Comparison of ENCODE assay signal across 8 cellular contexts in the genomic region with DNA sequence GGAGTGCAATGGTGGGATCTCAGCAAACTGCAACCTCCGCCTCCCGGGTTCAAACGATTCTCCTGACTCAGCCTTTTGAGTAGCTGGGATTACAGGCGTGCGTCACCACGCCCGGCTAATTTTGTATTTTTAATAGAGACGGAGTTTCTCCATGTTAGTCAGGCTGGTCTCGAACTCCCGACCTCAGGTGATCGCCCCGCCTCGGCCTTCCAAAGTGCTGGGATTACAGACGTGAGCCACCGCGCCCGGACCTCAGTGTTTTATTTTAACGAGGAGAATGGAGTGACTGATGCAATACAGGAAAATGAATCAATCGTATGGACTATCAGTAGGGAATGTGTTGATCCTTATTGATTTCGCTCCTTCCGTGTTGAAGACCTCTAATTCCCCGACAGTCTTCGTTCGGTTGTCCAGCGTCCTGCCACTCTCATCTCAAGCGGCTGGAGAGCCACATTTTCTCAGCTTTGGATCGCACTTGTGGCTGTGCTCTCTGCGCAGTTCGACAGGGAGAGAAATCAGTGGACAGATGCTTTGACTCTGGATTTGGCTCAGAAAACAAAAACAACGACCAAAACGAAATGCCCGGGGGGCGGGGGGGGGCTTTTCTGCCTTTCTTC.
DNase-seq lines count a peak whose midpoint lies in the region; ATAC-seq, FAIRE-seq and TF ChIP-seq lines count a peak whose summit lies in the region.

No MANE protein-coding gene starts in this region.

- DNase-seq in BE2C (peak; percentile 44), HTR-8/SVneo (ENCODE audit: insufficient read length, low spot score) (no peak), adipocyte (ENCODE audit: low read depth) (peak; percentile 41), iPS DF 6.9 (ENCODE audit: low read depth, low spot score) (no peak), ureter (ENCODE audit: low spot score) (no peak), SKM-1 treated with dmso at 0.1 percent for 144 hours (lab: John Stamatoyannopoulos, UW; ENCODE audit: unreplicated experiment) (no peak)
- DNase-seq in effector memory CD4-positive, alpha-beta T cell = no peak

- ATAC-seq in GM19328 (IDR thresholded peaks at IDR 0.05; ENCODE audit: unreplicated experiment) = no peak

- H3K36me3 ChIP-seq in BE2C (no peaks in the 10 kb centered on the region), adipocyte (ENCODE audit: control insufficient read depth, insufficient read depth, low read length, severe bottlenecking) (no peaks in the 10 kb centered on the region), iPS DF 6.9 (ENCODE audit: control insufficient read depth, insufficient read depth, low read length) (no peaks in the 10 kb centered on the region)
- H3K36me3 ChIP-seq in effector memory CD4-positive, alpha-beta T cell (ENCODE audit: control insufficient read depth, insufficient read depth, low read length) = no peaks in the 10 kb centered on the region

- H3K9me3 ChIP-seq in BE2C = no peaks in the 10 kb centered on the region
- H3K9me3 ChIP-seq in adipocyte (ENCODE audit: control insufficient read depth, low read length) = no peaks in the 10 kb centered on the region
- H3K9me3 ChIP-seq in iPS DF 6.9 (ENCODE audit: control insufficient read depth, insufficient read depth, low read length) = no peaks in the 10 kb centered on the region
- no peaks in the 10 kb centered on the region for H3K9me3 ChIP-seq in effector memory CD4-positive, alpha-beta T cell (ENCODE audit: control insufficient read depth, low read length)

- FAIRE-seq in HTR-8/SVneo (lab: Jason Lieb, UNC) = peak; percentile 62

- no peaks in the 10 kb centered on the region; the same call in none of the 2 replicates for H3K27me3 ChIP-seq in BE2C
- no peaks in the 10 kb centered on the region for H3K27me3 ChIP-seq in adipocyte (replicated peaks; ENCODE audit: control insufficient read depth, insufficient read depth, low read length)
- H3K27me3 ChIP-seq in iPS DF 6.9 (ENCODE audit: control insufficient read depth, insufficient read depth, low read length) = no peaks in the 10 kb centered on the region; the same call in 1 of the 2 replicates
- H3K27me3 ChIP-seq in effector memory CD4-positive, alpha-beta T cell (replicated peaks; ENCODE audit: control insufficient read depth, insufficient read depth, low read length, poor library complexity, severe bottlenecking) = peaks cover 5% of the 10 kb centered on the region

- H3K4me1 ChIP-seq in BE2C (no peaks in the 10 kb centered on the region), adipocyte (ENCODE audit: control insufficient read depth, insufficient read depth, low read length) (no peaks in the 10 kb centered on the region), iPS DF 6.9 (ENCODE audit: control insufficient read depth, insufficient read depth, low read length) (no peaks in the 10 kb centered on the region)
- H3K4me1 ChIP-seq in effector memory CD4-positive, alpha-beta T cell (ENCODE audit: control insufficient read depth, insufficient read depth, low read length, poor library complexity, severe bottlenecking) = no peaks in the 10 kb centered on the region

- no peak overlapping the region for H3K27ac ChIP-seq in iPS DF 6.9 (ENCODE audit: low read length)
- no peak overlapping the region for H3K27ac ChIP-seq in effector memory CD4-positive, alpha-beta T cell (ENCODE audit: insufficient read depth, low read length, poor library complexity, severe bottlenecking)

- WGBS in iPS DF 6.9 (ENCODE audit: insufficient coverage, insufficient read length) = no CpG with 5 or more reads among the region's 33 CpGs

- peak overlapping the region; percentile 64 for H3K4me3 ChIP-seq in BE2C (ENCODE audit: low read depth, low read length)
- H3K4me3 ChIP-seq in adipocyte (ENCODE audit: low read length) = no peak overlapping the region
- H3K4me3 ChIP-seq in iPS DF 6.9 (ENCODE audit: low read length) = peak overlapping the region; percentile 55; the same call in 1 of the 2 replicates
- H3K4me3 ChIP-seq in effector memory CD4-positive, alpha-beta T cell (ENCODE audit: insufficient read depth, low read depth, low read length, poor library complexity, severe bottlenecking) = no peak overlapping the region

- H3K9ac ChIP-seq in adipocyte (ENCODE audit: low read length) = no peak overlapping the region

- TF ChIP-seq CTCF in BE2C (IDR thresholded peaks at IDR 0.05; ENCODE audit: low read depth, low read length) = no peak

Comparison
In these comparisons a context has a peak if more than half of its experiments do, and no peak if none do; other contexts are left out.
1. DNase-seq: peak in BE2C (single experiment) and adipocyte (single experiment); none in HTR-8/SVneo (single experiment), iPS DF 6.9 (single experiment), ureter (single experiment), SKM-1 treated with dmso at 0.1 percent for 144 hours (single experiment) and effector memory CD4-positive, alpha-beta T cell (0 of 3).
2. H3K4me3 ChIP-seq: peak in BE2C (single experiment) and iPS DF 6.9 (single experiment); none in adipocyte (single experiment) and effector memory CD4-positive, alpha-beta T cell (single experiment).